In genomic region chr12:54201001-54201794, GRCh38 we compare ENCODE assay signal across 8 cellular contexts. TPM values are rescaled to one million over a fixed set of nuclear protein-coding genes. Genes with fewer than 3 reads are reported as not detected.
DNase-seq lines count a peak whose midpoint lies in the region; ATAC-seq and TF ChIP-seq lines count a peak whose summit lies in the region.

No MANE protein-coding gene starts in this region.

- H3K4me1 ChIP-seq in Caco-2 (no peaks in the 10 kb centered on the region), HEK293 (ENCODE audit: control insufficient read depth, insufficient read depth, low read length) (peaks cover 10% of the 10 kb centered on the region)

- H3K27ac ChIP-seq in HEK293 (ENCODE audit: extremely low read depth, low read depth, low read length) = no peak overlapping the region

- BruUV-seq in Caco-2 (replicated peaks; lab: Mats Ljungman, UMichigan) = no TSS peak

- DNase-seq in Caco-2 (peak; percentile 84 to 90), NCI-H2227 (lab: John Stamatoyannopoulos, UW; ENCODE audit: unreplicated experiment) (peak; percentile 70), activated B cell treated with CpG ODN at 0.5 μM for 24 hours (peak; percentile 58), cardiac fibroblast (ENCODE audit: low read depth in 2 of 2) (peak; percentile 78 to 82), left kidney (ENCODE audit: low read depth, low spot score) (peak; percentile 91)
- peak in 2 of 3 donors; percentile 22 to 51 for DNase-seq in stimulated activated CD4-positive, alpha-beta T cell treated with anti-CD3 and anti-CD28 coated beads, TNF-alpha, amount 100 ng/mL, for 1 hour (ENCODE audit: low read depth in 3 of 3, low spot score in 1 of 3)

- intact Hi-C loops in Caco-2 (cut with micrococcal nuclease; ENCODE audit: unreplicated experiment) = loop anchor here (1.0 kb wide), 4 partner anchors 10 to 216 kb away; partner anchors contain the start of gene HOXC10
- intact Hi-C loops in activated B cell treated with CpG ODN at 0.5 μM for 24 hours (cut with micrococcal nuclease) = loop anchor here (1.0 kb wide), 3 partner anchors 10 to 195 kb away; no protein-coding TSS in a partner anchor

- H3K27me3 Mint-ChIP-seq in Caco-2 (ENCODE audit: insufficient read depth, unreplicated experiment) = no peaks in the 10 kb centered on the region
- H3K27me3 Mint-ChIP-seq in activated B cell treated with CpG ODN at 0.5 μM for 24 hours = peaks cover 53% of the 10 kb centered on the region

- H3K9me3 Mint-ChIP-seq in Caco-2 (ENCODE audit: unreplicated experiment) = no peaks in the 10 kb centered on the region
- no peaks in the 10 kb centered on the region for H3K9me3 Mint-ChIP-seq in activated B cell treated with CpG ODN at 0.5 μM for 24 hours

- H3K4me1 Mint-ChIP-seq in Caco-2 (ENCODE audit: low read depth, unreplicated experiment) (peaks cover 8% of the 10 kb centered on the region), activated B cell treated with CpG ODN at 0.5 μM for 24 hours (peaks cover 21% of the 10 kb centered on the region)

- POLR2A ChIA-PET in Caco-2 (lab: Charles Lee) (interaction anchor here (0.6 to 1.2 kb wide), 6 partner anchors 168 to 222 kb away, joined by 3 to 6 read pairs (median 4); partner anchors contain the start of gene HOXC5), HEK293 (lab: Yijun Ruan, JAX) (interaction anchor here (0.6 to 1.8 kb wide), 8 partner anchors 9 to 206 kb away, joined by 3 to 10 read pairs (median 4); partner anchors contain the start of genes HOXC5, HOXC8 and SMUG1), activated B cell treated with CpG ODN at 0.5 μM for 24 hours (lab: Charles Lee) (interaction anchor here (0.6 to 0.9 kb wide), 4 partner anchors 10 to 445 kb away, joined by 3 to 6 read pairs (median 4); partner anchors contain the start of gene HOXC6)

- H3K4me3 Mint-ChIP-seq in Caco-2 (ENCODE audit: unreplicated experiment) (no peak overlapping the region), activated B cell treated with CpG ODN at 0.5 μM for 24 hours (no peak overlapping the region)

- no peaks in the 10 kb centered on the region for H3K27me3 ChIP-seq in Caco-2 (replicated peaks; ENCODE audit: control insufficient read depth, insufficient read depth, low read length)

- CTCF ChIA-PET in Caco-2 (lab: Charles Lee) (interaction anchor here (0.6 to 3.8 kb wide), 32 partner anchors 9 to 263 kb away, joined by 3 to 80 read pairs (median 5); partner anchors contain the start of genes COPZ1, HOXC10, HOXC13 and HOXC4), HEK293 (lab: Yijun Ruan, JAX) (interaction anchor here (0.6 to 7.5 kb wide), 52 partner anchors 10 to 499 kb away, joined by 3 to 92 read pairs (median 6); partner anchors contain the start of genes HOXC10, HOXC4, HOXC5 and HOXC6), activated B cell treated with CpG ODN at 0.5 μM for 24 hours (lab: Charles Lee) (interaction anchor here (0.6 to 4.0 kb wide), 24 partner anchors 9 to 501 kb away, joined by 3 to 60 read pairs (median 4); partner anchors contain the start of genes HOXC4, HOXC5, HOXC6 and HOXC8)

- H3K9me3 ChIP-seq in Caco-2 (no peaks in the 10 kb centered on the region), HEK293 (ENCODE audit: control insufficient read depth, insufficient read depth, low read depth, low read length) (no peaks in the 10 kb centered on the region)

- H3K27ac Mint-ChIP-seq in Caco-2 (ENCODE audit: unreplicated experiment) (no peak overlapping the region), activated B cell treated with CpG ODN at 0.5 μM for 24 hours (no peak overlapping the region)

- H3K36me3 Mint-ChIP-seq in Caco-2 (ENCODE audit: insufficient read depth, unreplicated experiment) = no peaks in the 10 kb centered on the region
- H3K36me3 Mint-ChIP-seq in activated B cell treated with CpG ODN at 0.5 μM for 24 hours (ENCODE audit: low read depth) = no peaks in the 10 kb centered on the region

- TF ChIP-seq CTCF in Caco-2 (IDR thresholded peaks at IDR 0.05; ENCODE audit: insufficient read depth in 1 of 2, low read depth in 1 of 2, low read length in 1 of 2, severe bottlenecking in 1 of 2, unreplicated experiment in 1 of 2) (peak; percentile 93 to 97), HEK293 (tag by site-specific recombination; IDR thresholded peaks at IDR 0.05) (peak; percentile 94), activated B cell treated with CpG ODN at 0.5 μM for 24 hours (IDR thresholded peaks at IDR 0.05) (no peak), cardiac fibroblast (IDR thresholded peaks at IDR 0.05; ENCODE audit: low read depth, low read length) (peak; percentile 100)

- ATAC-seq in activated B cell treated with CpG ODN at 0.5 μM for 24 hours (ENCODE audit: low read depth) (peak; percentile 90), HG02884 (IDR thresholded peaks at IDR 0.05; ENCODE audit: unreplicated experiment) (no peak)

- H3K4me3 ChIP-seq in Caco-2 (ENCODE audit: low read depth, low read length) (no peak overlapping the region), HEK293 (ENCODE audit: low read depth, low read length) (no peak overlapping the region), cardiac fibroblast (replicated peaks in 1 of 2; ENCODE audit: low read depth in 2 of 2, low read length in 2 of 2) (no peak overlapping the region)

- H3K36me3 ChIP-seq in Caco-2 (ENCODE audit: control insufficient read depth, insufficient read depth, low read length) (no peaks in the 10 kb centered on the region), HEK293 (ENCODE audit: control insufficient read depth in 2 of 2, insufficient read depth in 1 of 2, low read length in 2 of 2) (no peaks in the 10 kb centered on the region)

TF ChIP-seq in HEK293, 187 proteins besides CTCF, POLR2A, EP300 and RAD21 (continues in another document):
- TF ChIP-seq ZNF10 (tag by site-specific recombination; IDR thresholded peaks at IDR 0.05) (peak; percentile 74; the same call in 1 of the 2 replicates), ZNF785 (tag by site-specific recombination; IDR thresholded peaks at IDR 0.05) (no peak), SP7 (tag by site-specific recombination; IDR thresholded peaks at IDR 0.05) (peak; percentile 52), TRIM28 (IDR thresholded peaks at IDR 0.05; ENCODE audit: borderline replicate concordance, low read length) (no peak), PATZ1 (tag by site-specific recombination; IDR thresholded peaks at IDR 0.05) (peak; percentile 32; the same call in 1 of the 2 replicates), ZNF155 (tag by site-specific recombination; IDR thresholded peaks at IDR 0.05) (no peak), ZEB2 (tag by site-specific recombination; IDR thresholded peaks at IDR 0.05) (0 out of 2 replicates have a peak, but pooled peaks have one; percentile 35), ZXDB (tag by site-specific recombination; IDR thresholded peaks at IDR 0.05) (peak; percentile 20; the same call in 1 of the 2 replicates), ZBTB10 (tag by site-specific recombination; IDR thresholded peaks at IDR 0.05) (no peak), IKZF3 (tag by site-specific recombination; IDR thresholded peaks at IDR 0.05) (peak; percentile 86), ZNF692 (tag by site-specific recombination; IDR thresholded peaks at IDR 0.05) (peak; percentile 75), ZFP37 (tag by site-specific recombination; IDR thresholded peaks at IDR 0.05) (peak; percentile 100)

RNA-seq across cellular contexts. Expression of gene SMUG1, which starts 12.4 kb away (rescaled TPM):
- total RNA-seq in Caco-2 (2022) = 51.8 and 53.2 TPM in 2 replicates
- 31.2 and 38.6 TPM in 2 replicates for total RNA-seq in activated B cell treated with CpG ODN at 0.5 μM for 24 hours

Comparison
In these comparisons a context has a peak if more than half of its experiments do, and no peak if none do; other contexts are left out.
1. DNase-seq: peak in every context shown above with its lines; median percentile 91 in left kidney; 87 in Caco-2; 80 in cardiac fibroblast; 70 in NCI-H2227; 58 in activated B cell treated with CpG ODN at 0.5 μM for 24 hours; 36 in stimulated activated CD4-positive, alpha-beta T cell treated with anti-CD3 and anti-CD28 coated beads, TNF-alpha, amount 100 ng/mL, for 1 hour.